16 cellular contexts compared by ENCODE assay signal in the genomic region with DNA sequence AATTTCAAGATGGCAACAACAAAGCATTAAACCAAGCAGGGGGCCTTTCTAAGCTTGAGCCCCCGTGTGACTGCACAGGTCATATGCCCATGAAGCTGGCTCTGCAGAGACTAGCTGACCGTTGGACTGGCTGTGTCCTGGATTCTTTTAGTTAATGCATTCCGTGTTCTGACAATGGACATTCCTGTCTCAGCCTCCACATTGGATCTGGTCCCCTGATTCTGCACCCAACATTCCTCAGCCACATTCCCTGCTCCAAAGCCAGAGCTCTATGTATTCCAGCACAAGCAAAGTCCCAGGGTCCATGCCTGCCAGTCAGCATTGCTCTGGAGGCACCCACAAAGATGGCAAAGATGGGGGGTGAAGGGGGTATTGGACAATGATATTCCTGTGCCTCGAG. TPM values are rescaled to one million over a fixed set of nuclear protein-coding genes. Genes with fewer than 3 reads are reported as not detected.
A peak's percentile ranks its signal among the peaks of the same experiment; 100 is the strongest.
DNase-seq lines count a peak whose midpoint lies in the region; ATAC-seq and TF ChIP-seq lines count a peak whose summit lies in the region.
"Had no signal": no experiment of that assay in that cellular context is flagged by ENCODE, and none has a peak within 500 bp of the region (broad histone marks: within the 10 kb centered on the region; RNA-seq: fewer than 3 reads in every experiment).

No MANE protein-coding gene starts in this region.

- H3K4me3 ChIP-seq in mesodermal cell (ENCODE audit: extremely low read depth, insufficient read depth, low read length, poor library complexity, severe bottlenecking) (no peak overlapping the region), smooth muscle cell (no peak overlapping the region), mucosa of descending colon (no peak overlapping the region), stomach (no peak overlapping the region)

- no peak for TF ChIP-seq EP300 in stomach (IDR thresholded peaks at IDR 0.05)

- H3K9ac ChIP-seq in smooth muscle cell (ENCODE audit: low read depth): no peak overlapping the region

- H3K4me1 ChIP-seq in mesodermal cell (ENCODE audit: control insufficient read depth, insufficient read depth, low read length, poor library complexity, severe bottlenecking) (peaks cover 66% of the 10 kb centered on the region), smooth muscle cell (ENCODE audit: low read depth) (peaks cover 14% of the 10 kb centered on the region), mucosa of descending colon (ENCODE audit: low read depth) (peaks cover 8% of the 10 kb centered on the region), stomach (peaks cover 15 to 48% (median 29%) of the 10 kb centered on the region in 4 donors)

- no peak overlapping the region for H3K4me2 ChIP-seq in smooth muscle cell

- intact Hi-C loops in mucosa of descending colon (cut with DNase I, micrococcal nuclease): no loop called here
- intact Hi-C loops in stomach (cut with DNase I; ENCODE audit: low total_unique reads): no loop called here

- H3K27ac ChIP-seq in angular gyrus (ENCODE audit: low read depth, low read length) (peak overlapping the region; percentile 38), mesodermal cell (ENCODE audit: low read depth, low read length, severe bottlenecking) (peak overlapping the region; percentile 25), smooth muscle cell (ENCODE audit: low read depth) (peak overlapping the region; percentile 94), stomach (no peak overlapping the region)

- no peak for TF ChIP-seq POLR2A in stomach (IDR thresholded peaks at IDR 0.05)

- no peak for ATAC-seq in mucosa of descending colon
- ATAC-seq in GM21515 (IDR thresholded peaks at IDR 0.05; ENCODE audit: unreplicated experiment): no peak

- H3K9me3 ChIP-seq in mesodermal cell (ENCODE audit: control insufficient read depth, low read length) (no peaks in the 10 kb centered on the region), smooth muscle cell (replicated peaks; ENCODE audit: low read depth) (no peaks in the 10 kb centered on the region), mucosa of descending colon (no peaks in the 10 kb centered on the region), stomach (no peaks in the 10 kb centered on the region)

- no peaks in the 10 kb centered on the region for H3K36me3 ChIP-seq in mesodermal cell (ENCODE audit: control insufficient read depth, insufficient read depth, low read length)
- no peaks in the 10 kb centered on the region for H3K36me3 ChIP-seq in smooth muscle cell (ENCODE audit: low read depth)
- no peaks in the 10 kb centered on the region for H3K36me3 ChIP-seq in mucosa of descending colon (ENCODE audit: low read depth)
- H3K36me3 ChIP-seq in stomach: no peaks in the 10 kb centered on the region

- H2AFZ ChIP-seq in smooth muscle cell (ENCODE audit: low read depth): no peak overlapping the region

- no peaks in the 10 kb centered on the region for H3K79me2 ChIP-seq in smooth muscle cell (ENCODE audit: low read depth)

- 78 to 79% methylated on average over 4 of the region's 4 CpGs for WGBS in mesodermal cell (ENCODE audit: insufficient coverage in 2 of 2), 2 experiments
- 50% methylated on average over 4 of the region's 4 CpGs for WGBS in smooth muscle cell (ENCODE audit: low lambda C conversion rate)
- 61 to 76% (median 73%) methylated on average over 3 to 4 of the region's 4 CpGs for whole genome bisulfite sequencing in stomach, 5 donors

- H4K20me1 ChIP-seq in smooth muscle cell (ENCODE audit: low read depth): no peaks in the 10 kb centered on the region

- TF ChIP-seq CTCF in smooth muscle cell (IDR thresholded peaks at IDR 0.05; ENCODE audit: borderline replicate concordance, insufficient read depth, poor library complexity, severe bottlenecking): no peak
- TF ChIP-seq CTCF in mucosa of descending colon (IDR thresholded peaks at IDR 0.05): no peak
- no peak for TF ChIP-seq CTCF in stomach (IDR thresholded peaks at IDR 0.05)

- peaks cover 60% of the 10 kb centered on the region for H3F3A ChIP-seq in smooth muscle cell (ENCODE audit: low read depth)

- H3K27me3 ChIP-seq in smooth muscle cell (ENCODE audit: low read depth) (no peaks in the 10 kb centered on the region), stomach (peaks cover 0 to 31% (median 10%) of the 10 kb centered on the region in 3 donors)

- DNase-seq in EH (ENCODE audit: low read depth): peak; percentile 56
- no peak for DNase-seq in smooth muscle cell (lab: John Stamatoyannopoulos, UW; ENCODE audit: unreplicated experiment)
- no peak for DNase-seq in mucosa of descending colon
- DNase-seq in stomach: no peak
- DNase-seq in medulla oblongata (ENCODE audit: extremely low spot score): no peak
- DNase-seq: CD4-positive, CD25-positive, alpha-beta regulatory T cell; DMS79; GDM1; MM.1S; NCI-H1105 treated with DMSO at 0.1 percent for 48 hours; NCI-H187; NCI-H510A treated with DMSO at 0.1 percent for 48 hours; SHP77 had no signal

RNA-seq across cellular contexts. Expression of a gene that starts 5.1 kb away (rescaled TPM):
- polyA plus RNA-seq in mesodermal cell (2013, experiment 1 of 2): 56.2 TPM
- polyA plus RNA-seq in mesodermal cell (2013, experiment 2 of 2): 48.2 TPM
- 52.3 and 60.1 TPM in 2 replicates for total RNA-seq in smooth muscle cell
- 65.2 and 71.1 TPM in 2 replicates for polyA plus RNA-seq in smooth muscle cell
- 10 to 100 TPM; 13.7 to 64.3 (median 16.7) TPM for total RNA-seq in mucosa of descending colon
- total RNA-seq in stomach: 10 to 100 TPM in 4 of 5 donors, 1 to 10 TPM in 1; 8.2 to 33.0 (median 17.3) TPM
- polyA plus RNA-seq in stomach: 1 to 10 TPM; 3.0 to 4.7 (median 4.7) TPM

RNA-seq across cellular contexts. Expression of a gene that starts 26.9 kb away (rescaled TPM):
- polyA plus RNA-seq in mesodermal cell (2013, experiment 1 of 2): 73.2 TPM
- 56.8 TPM for polyA plus RNA-seq in mesodermal cell (2013, experiment 2 of 2)
- total RNA-seq in smooth muscle cell: 317 and 345 TPM in 2 replicates
- 202 and 215 TPM in 2 replicates for polyA plus RNA-seq in smooth muscle cell
- total RNA-seq in mucosa of descending colon: 1,000 to 10,000 TPM in 1 of 3 donors, 100 to 1,000 TPM in 2; 150 to 1,587 (median 214) TPM
- 1,000 to 10,000 TPM in 2 of 5 donors, 100 to 1,000 TPM in 3; 304 to 2,162 (median 853) TPM for total RNA-seq in stomach
- polyA plus RNA-seq in stomach: 100 to 1,000 TPM; 220 to 641 (median 274) TPM

Comparison
In these comparisons a context has a peak if more than half of its experiments do, and no peak if none do; other contexts are left out.
1. H3K27ac ChIP-seq: peak in angular gyrus (single experiment), mesodermal cell (single experiment) and smooth muscle cell (single experiment); none in stomach (0 of 5).